ENCODE assay signal across 8 cellular contexts in the genomic region with DNA sequence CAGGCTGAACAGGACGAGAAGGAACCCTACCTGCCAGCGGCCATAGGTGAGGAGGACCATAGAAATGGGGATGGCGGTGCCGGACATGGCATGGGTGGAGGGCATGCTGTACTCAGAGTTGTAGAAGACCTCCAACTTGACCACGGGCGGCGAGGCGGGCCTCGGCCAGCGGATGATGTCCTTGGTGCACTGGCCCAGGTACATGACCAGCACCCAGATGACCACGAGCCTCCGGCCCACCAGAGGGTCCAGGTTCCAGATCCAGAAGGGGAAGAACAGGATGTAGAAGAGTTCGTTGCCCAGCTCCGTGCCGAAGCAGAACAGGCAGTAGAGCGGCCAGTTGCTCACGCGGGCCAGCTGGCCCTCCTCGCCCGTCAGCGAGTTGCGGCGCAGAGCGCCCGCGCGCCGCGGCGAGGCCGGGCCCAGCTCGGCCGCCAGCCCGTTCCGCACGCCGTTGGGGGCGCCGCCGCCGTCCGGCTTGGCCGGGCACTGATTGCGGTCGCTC. TPM values are rescaled to one million over a fixed set of nuclear protein-coding genes. Genes with fewer than 3 reads are reported as not detected.
DNase-seq lines count a peak whose midpoint lies in the region; ATAC-seq and TF ChIP-seq lines count a peak whose summit lies in the region.

No MANE protein-coding gene starts in this region.

- H3K36me3 ChIP-seq in Caco-2 (ENCODE audit: control insufficient read depth, insufficient read depth, low read length) = no peaks in the 10 kb centered on the region
- peaks cover 6% of the 10 kb centered on the region for H3K36me3 ChIP-seq in SJSA1

- ATAC-seq in HG03196 (IDR thresholded peaks at IDR 0.05; ENCODE audit: unreplicated experiment) = peak; percentile 34
- peak; percentile 67 for ATAC-seq in left colon

- H3K9me3 ChIP-seq in Caco-2 = no peaks in the 10 kb centered on the region
- H3K9me3 ChIP-seq in SJSA1 (replicated peaks) = peaks cover 2% of the 10 kb centered on the region; the same call in 1 of the 2 replicates

- POLR2A ChIA-PET in Caco-2 (lab: Charles Lee) = interaction anchor here (1.0 kb wide), 1 partner anchor 86 kb away, joined by 3 read pairs; a partner anchor contains a TSS

- H3K27me3 ChIP-seq in Caco-2 (replicated peaks; ENCODE audit: control insufficient read depth, insufficient read depth, low read length) (no peaks in the 10 kb centered on the region), SJSA1 (replicated peaks) (no peaks in the 10 kb centered on the region)

- no peaks in the 10 kb centered on the region for H3K9me3 Mint-ChIP-seq in Caco-2 (ENCODE audit: unreplicated experiment)

- peak overlapping the region; percentile 66 for H3K27ac ChIP-seq in SJSA1

- DNase-seq in Caco-2 = peak; percentile 39 to 55
- peak; percentile 9 for DNase-seq in GM19240 (ENCODE audit: insufficient read length, low spot score)
- peak in 1 of 2 experiments; percentile 41 for DNase-seq in SJSA1 (ENCODE audit: low read depth in 1 of 2, low spot score in 2 of 2)
- peak; percentile 48 for DNase-seq in choroid plexus epithelial cell (ENCODE audit: low read depth)
- DNase-seq in left colon = peak; percentile 31 to 55
- peak; percentile 24 to 35 for DNase-seq in stimulated activated CD4-positive, alpha-beta T cell treated with anti-CD3 and anti-CD28 coated beads, Interleukin-2, amount 100 ng/mL, for 24 hours
- no peak for DNase-seq in central memory CD4-positive, alpha-beta T cell

- H3K4me3 ChIP-seq in Caco-2 (ENCODE audit: low read depth, low read length) (peak overlapping the region; percentile 89), SJSA1 (peak overlapping the region; percentile 100), choroid plexus epithelial cell (ENCODE audit: low read depth, low read length) (peak overlapping the region; percentile 72)

- no peaks in the 10 kb centered on the region for H3K27me3 Mint-ChIP-seq in Caco-2 (ENCODE audit: insufficient read depth, unreplicated experiment)

- peaks cover 10% of the 10 kb centered on the region for H3K36me3 Mint-ChIP-seq in Caco-2 (ENCODE audit: insufficient read depth, unreplicated experiment)

- no TSS peak for BruUV-seq in Caco-2 (replicated peaks; lab: Mats Ljungman, UMichigan)

- intact Hi-C loops in Caco-2 (cut with micrococcal nuclease; ENCODE audit: unreplicated experiment) (loop anchor here (2.0 to 5.0 kb wide), 3 partner anchors 50 to 184 kb away; a partner anchor contains a TSS), left colon (cut with DNase I, micrococcal nuclease) (no loop called here)

- H3K4me3 Mint-ChIP-seq in Caco-2 (ENCODE audit: unreplicated experiment) = peak overlapping the region; percentile 97

- TF ChIP-seq CTCF in Caco-2 (IDR thresholded peaks at IDR 0.05; ENCODE audit: insufficient read depth in 1 of 2, low read depth in 1 of 2, low read length in 1 of 2, severe bottlenecking in 1 of 2, unreplicated experiment in 1 of 2) = no peak
- TF ChIP-seq CTCF in choroid plexus epithelial cell (conservative IDR thresholded peaks at IDR 0.05; ENCODE audit: low read depth, low read length) = no peak

- H3K4me1 Mint-ChIP-seq in Caco-2 (ENCODE audit: low read depth, unreplicated experiment) = peaks cover 23% of the 10 kb centered on the region

- peak overlapping the region; percentile 95 for H3K27ac Mint-ChIP-seq in Caco-2 (ENCODE audit: unreplicated experiment)

- H3K4me1 ChIP-seq in Caco-2 (peaks cover 6% of the 10 kb centered on the region), SJSA1 (replicated peaks) (peaks cover 9% of the 10 kb centered on the region; the same call in 1 of the 2 replicates)

- CTCF ChIA-PET in Caco-2 (lab: Charles Lee) = interaction anchor here (0.5 kb wide), 1 partner anchor 1262 kb away, joined by 3 read pairs; no protein-coding TSS in a partner anchor

RNA-seq across cellular contexts. Expression of a gene that starts 0.6 kb away (rescaled TPM):
- total RNA-seq in Caco-2 (2022) (15.2 and 16.9 TPM in 2 replicates), left colon (10 to 100 TPM; 16.5 to 23.8 TPM)
- total RNA-seq in SJSA1 (2014; rRNA removed; shearing (Covaris generic)) = 33.2 and 34.6 TPM in 2 replicates
